Comparison of ENCODE assay signal across 9 cellular contexts in genomic region chr3:4978259-4978965, GRCh38. TPM values are rescaled to one million over a fixed set of nuclear protein-coding genes. Genes with fewer than 3 reads are reported as not detected.
A peak's percentile ranks its signal among the peaks of the same experiment; 100 is the strongest.
DNase-seq lines count a peak whose midpoint lies in the region; ATAC-seq, FAIRE-seq and TF ChIP-seq lines count a peak whose summit lies in the region.
"Had no signal": no experiment of that assay in that cellular context is flagged by ENCODE, and none has a peak within 500 bp of the region (broad histone marks: within the 10 kb centered on the region; RNA-seq: fewer than 3 reads in every experiment).

No MANE protein-coding gene starts in this region.

- POLR2A ChIA-PET in H1 (lab: Charles Lee; ENCODE audit: partially characterized antibody) = interaction anchor here (0.6 to 2.0 kb wide), 7 partner anchors 9 to 1001 kb away, joined by 3 to 5 read pairs (median 3); no protein-coding TSS in a partner anchor

- H3K27me3 Mint-ChIP-seq in activated CD8-positive, alpha-beta memory T cell treated with anti-CD3 and anti-CD28 coated beads, Interleukin-2, amount 10 ng/mL, durations not matched to agents 7 days and 5 days = no peaks in the 10 kb centered on the region

- peaks cover 47% of the 10 kb centered on the region for H3K36me3 Mint-ChIP-seq in activated CD8-positive, alpha-beta memory T cell treated with anti-CD3 and anti-CD28 coated beads, Interleukin-2, amount 10 ng/mL, durations not matched to agents 7 days and 5 days

- H4K20me1 ChIP-seq in H1 (replicated peaks in 1 of 2; ENCODE audit: control insufficient read depth in 1 of 2, insufficient read depth in 2 of 2, low read length in 2 of 2) = no peaks in the 10 kb centered on the region

- no peak overlapping the region for H2BK15ac ChIP-seq in H1 (ENCODE audit: low read length)

- H2AK5ac ChIP-seq in H1 (ENCODE audit: low read depth, low read length) = no peak overlapping the region

- TF ChIP-seq CTCF in H1 (IDR thresholded peaks at IDR 0.05; ENCODE audit: control extremely low read depth in 1 of 3, insufficient read depth in 1 of 3, low read depth in 1 of 3, low read length in 3 of 3) = no peak

- H3K9me3 Mint-ChIP-seq in activated CD8-positive, alpha-beta memory T cell treated with anti-CD3 and anti-CD28 coated beads, Interleukin-2, amount 10 ng/mL, durations not matched to agents 7 days and 5 days (ENCODE audit: low read depth) = no peaks in the 10 kb centered on the region

- H2BK5ac ChIP-seq in H1 (ENCODE audit: low read depth, low read length) = peak overlapping the region; percentile 16; the same call in 1 of the 2 replicates

- H2BK120ac ChIP-seq in H1 (replicated peaks; ENCODE audit: low read depth, low read length) = no peak overlapping the region

- H4K5ac ChIP-seq in H1 (ENCODE audit: insufficient read length, low read depth, low read length) = no peak overlapping the region

- peaks cover 4 to 36% (median 22%) of the 10 kb centered on the region in 4 experiments for H3K27me3 ChIP-seq in H1 (replicated peaks in 1 of 4; ENCODE audit: control insufficient read depth in 3 of 4, extremely low read depth in 1 of 4, insufficient read depth in 3 of 4, low read length in 3 of 4)

- no peak overlapping the region for H3K56ac ChIP-seq in H1 (replicated peaks; ENCODE audit: insufficient read length, low read depth, low read length)

- H4K91ac ChIP-seq in H1 (replicated peaks; ENCODE audit: insufficient read length, low read length) = no peak overlapping the region

- no peak overlapping the region; the same call in 1 of the 2 replicates for H2BK20ac ChIP-seq in H1 (ENCODE audit: low read length)

- peaks cover 22% of the 10 kb centered on the region for H3K23me2 ChIP-seq in H1 (ENCODE audit: low read depth, low read length)

- peak overlapping the region; percentile 62 for H4K8ac ChIP-seq in H1 (ENCODE audit: extremely low read depth, insufficient read depth, low read length)

- no peak for FAIRE-seq in H1 (lab: Jason Lieb, UNC)
- FAIRE-seq: colon had no signal

- H3K4me1 ChIP-seq in H1 (replicated peaks in 1 of 4; ENCODE audit: control insufficient read depth in 3 of 4, insufficient read depth in 4 of 4, low read length in 3 of 4) = peaks cover 2 to 8% (median 4%) of the 10 kb centered on the region in 4 experiments; a peak in 5 of 7 replicates

- peak overlapping the region; percentile 99 for H3K27ac Mint-ChIP-seq in activated CD8-positive, alpha-beta memory T cell treated with anti-CD3 and anti-CD28 coated beads, Interleukin-2, amount 10 ng/mL, durations not matched to agents 7 days and 5 days

- H3K36me3 ChIP-seq in H1 (ENCODE audit: control insufficient read depth in 2 of 4, insufficient read depth in 4 of 4, low read length in 3 of 4) = no peaks in the 10 kb centered on the region

- H3K4me1 Mint-ChIP-seq in activated CD8-positive, alpha-beta memory T cell treated with anti-CD3 and anti-CD28 coated beads, Interleukin-2, amount 10 ng/mL, durations not matched to agents 7 days and 5 days = peaks cover 40% of the 10 kb centered on the region

- DNase-seq in C1 segment of cervical spinal cord (lab: John Stamatoyannopoulos, UW) (peak in 13 of 14 donors; percentile 67 to 97 (median 91)), NCI-H748 (lab: John Stamatoyannopoulos, UW; ENCODE audit: unreplicated experiment) (peak; percentile 90), H1 (ENCODE audit: low read depth in 1 of 2, low spot score in 2 of 2) (peak; percentile 70 to 85), mesenteric fat pad (ENCODE audit: low spot score) (peak; percentile 98)
- peak; percentile 97 for DNase-seq in activated CD8-positive, alpha-beta memory T cell treated with anti-CD3 and anti-CD28 coated beads, Interleukin-2, amount 10 ng/mL, durations not matched to agents 7 days and 5 days
- DNase-seq in stimulated activated CD8-positive, alpha-beta memory T cell treated with anti-CD3 and anti-CD28 coated beads, Interleukin-15, amount 100 ng/mL, for 1 hour (ENCODE audit: low read depth) = peak; percentile 59

- no peak for TF ChIP-seq POLR2A in H1 (IDR thresholded peaks at IDR 0.05; ENCODE audit: control extremely low read depth in 1 of 2, low read depth in 2 of 2, low read length in 2 of 2)

- peak overlapping the region; percentile 84 to 100 for H3K4me2 ChIP-seq in H1 (ENCODE audit: insufficient read depth in 1 of 2, low read depth in 2 of 2, low read length in 2 of 2)

- 1% methylated on average over 33 of the region's 70 CpGs; no CpG with 5 or more reads in 1 of the 2 experiments for WGBS in H1 (ENCODE audit: extremely low coverage in 1 of 2, insufficient coverage in 1 of 2, insufficient read length in 1 of 2, insufficient replicate concordance in 2 of 2, low coverage in 1 of 2, low lambda C conversion rate in 2 of 2, missing lambda C conversion rate in 1 of 2), 2 experiments

- H3K4me3 ChIP-seq in H1 (ENCODE audit: extremely low read depth in 1 of 4, insufficient read depth in 2 of 4, low read depth in 3 of 4, low read length in 4 of 4) = peak overlapping the region; percentile 51 to 71 (median 58)

- no peak for TF ChIP-seq RAD21 in H1 (IDR thresholded peaks at IDR 0.05 in 1 of 2, conservative IDR thresholded peaks at IDR 0.05 in 1 of 2; ENCODE audit: low read depth in 2 of 2, low read length in 2 of 2)

- no peak overlapping the region for H3K23ac ChIP-seq in H1 (ENCODE audit: insufficient read length)

- H3K14ac ChIP-seq in H1 (ENCODE audit: insufficient read length) = no peak overlapping the region

- H3K18ac ChIP-seq in H1 (ENCODE audit: extremely low read depth, low read length) = peak overlapping the region; percentile 85; the same call in 1 of the 2 replicates

- no peak overlapping the region; the same call in 1 of the 2 replicates for H2BK12ac ChIP-seq in H1 (ENCODE audit: low read depth, low read length)

- ATAC-seq in GM19043 (IDR thresholded peaks at IDR 0.05; ENCODE audit: low read depth, unreplicated experiment) = peak; percentile 33
- ATAC-seq in HG03354 (IDR thresholded peaks at IDR 0.05; ENCODE audit: poor library complexity, severe bottlenecking, unreplicated experiment) = peak; percentile 48
- peak; percentile 59 for ATAC-seq in activated CD8-positive, alpha-beta memory T cell treated with anti-CD3 and anti-CD28 coated beads, Interleukin-2, amount 10 ng/mL, durations not matched to agents 7 days and 5 days

- H3K79me2 ChIP-seq in H1 (ENCODE audit: control insufficient read depth in 1 of 2, insufficient read depth in 2 of 2, low read length in 2 of 2) = no peaks in the 10 kb centered on the region

- H3K9ac ChIP-seq in H1 (replicated peaks in 1 of 4; ENCODE audit: extremely low read depth in 1 of 4, low read depth in 3 of 4, low read length in 3 of 4) = peak overlapping the region in 3 of 4 experiments; percentile 13 to 24 (median 22); a peak in 3 of 7 replicates

- TF ChIP-seq EP300 in H1 (IDR thresholded peaks at IDR 0.05; ENCODE audit: borderline replicate concordance in 1 of 2, low read depth in 2 of 2, low read length in 2 of 2) = no peak

- H3K4me3 Mint-ChIP-seq in activated CD8-positive, alpha-beta memory T cell treated with anti-CD3 and anti-CD28 coated beads, Interleukin-2, amount 10 ng/mL, durations not matched to agents 7 days and 5 days = peak overlapping the region; percentile 93

- no peak overlapping the region for H3K27ac ChIP-seq in H1 (ENCODE audit: low read depth, low read length)

- peak overlapping the region; percentile 41; the same call in 1 of the 2 replicates for H2AFZ ChIP-seq in H1 (ENCODE audit: low read length)

- no peak overlapping the region for H3K4ac ChIP-seq in H1 (replicated peaks; ENCODE audit: insufficient read length, low read depth, low read length)

- H3K9me3 ChIP-seq in H1 (ENCODE audit: insufficient read depth in 2 of 2, low read depth in 1 of 2, low read length in 1 of 2) = no peaks in the 10 kb centered on the region

- CTCF ChIA-PET in activated CD8-positive, alpha-beta memory T cell treated with anti-CD3 and anti-CD28 coated beads, Interleukin-2, amount 10 ng/mL, durations not matched to agents 7 days and 5 days (lab: Charles Lee) = interaction anchor here (0.9 to 13.2 kb wide), 15 partner anchors 33 to 266 kb away, joined by 3 to 212 read pairs (median 16); no protein-coding TSS in a partner anchor
- CTCF ChIA-PET in H1 (lab: Charles Lee; ENCODE audit: partially characterized antibody) = interaction anchor here (0.6 to 6.4 kb wide), 10 partner anchors 9 to 322 kb away, joined by 3 to 59 read pairs (median 6); no protein-coding TSS in a partner anchor

- no peaks in the 10 kb centered on the region for H3K79me1 ChIP-seq in H1 (ENCODE audit: low read depth, low read length)

TF ChIP-seq in H1, 55 proteins besides CTCF, POLR2A, EP300 and RAD21 (continues in another document):
- no peak for TF ChIP-seq NANOG (IDR thresholded peaks at IDR 0.05; ENCODE audit: insufficient read depth, low read depth, low read length, poor library complexity, severe bottlenecking)
- no peak for TF ChIP-seq ZNF274 (IDR thresholded peaks at IDR 0.05; ENCODE audit: borderline replicate concordance, extremely low read depth, low read length)
- TF ChIP-seq SUZ12 (IDR thresholded peaks at IDR 0.05; ENCODE audit: low read length) = 0 out of 2 replicates have a peak, but pooled peaks have one; percentile 37
- no peak for TF ChIP-seq ATF3 (IDR thresholded peaks at IDR 0.05; ENCODE audit: insufficient read depth, low read depth, low read length)
- no peak for TF ChIP-seq KDM1A (IDR thresholded peaks at IDR 0.05; ENCODE audit: borderline replicate concordance, low read length)
- no peak for TF ChIP-seq TEAD4 (IDR thresholded peaks at IDR 0.05; ENCODE audit: low read depth, low read length)
- no peak for TF ChIP-seq TCF12 (IDR thresholded peaks at IDR 0.05; ENCODE audit: low read depth, low read length)
- no peak for TF ChIP-seq KDM5A (IDR thresholded peaks at IDR 0.05; ENCODE audit: low read length)
- TF ChIP-seq CBX8 (IDR thresholded peaks at IDR 0.05; ENCODE audit: borderline replicate concordance, low read depth, low read length) = no peak
- peak; percentile 68 for TF ChIP-seq CEBPB (IDR thresholded peaks at IDR 0.05; ENCODE audit: low read depth, low read length)

RNA-seq across cellular contexts. Expression of gene BHLHE40, which starts 0.8 kb away (rescaled TPM):
- total RNA-seq in activated CD8-positive, alpha-beta memory T cell treated with anti-CD3 and anti-CD28 coated beads, Interleukin-2, amount 10 ng/mL, durations not matched to agents 7 days and 5 days = 100 to 1,000 TPM; 281 to 491 TPM
- 2.0 and 2.2 TPM in 2 replicates for total RNA-seq in H1 (2021; fragmentation: NEBNext Ultra II Directional; extraction: Animal tissue kit (Norgen Biotek cat#: 25700))
- 1.1 and 1.5 TPM in 2 replicates for polyA plus RNA-seq in H1 (2011; rRNA removed)
- 0.54 TPM for polyA plus RNA-seq in H1 (2011; cell fraction: cytosol; rRNA removed)
- polyA plus RNA-seq in H1 (2011; cell fraction: nucleus; rRNA removed) = 1.9 TPM
- polyA plus RNA-seq in H1 (2012, experiment 1 of 2) = 2.7 to 3.3 TPM (median 3.0 TPM) in 4 replicates
- 1.0 TPM for polyA plus RNA-seq in H1 (2012, experiment 2 of 2)
- 2.5 TPM for polyA plus RNA-seq in H1 (2013, experiment 1 of 2)
- polyA plus RNA-seq in H1 (2013, experiment 2 of 2) = 2.5 TPM
- 0.98 and 1.2 TPM in 2 replicates for polyA minus RNA-seq in H1 (2011; rRNA and poly(A)+ RNA removed)
- 1.0 TPM for polyA minus RNA-seq in H1 (2011; cell fraction: cytosol; rRNA and poly(A)+ RNA removed)
- 2.6 TPM for polyA minus RNA-seq in H1 (2011; cell fraction: nucleus; rRNA and poly(A)+ RNA removed)
- 133 TPM for total RNA-seq in mesenteric fat pad

Comparison
In these comparisons a context has a peak if more than half of its experiments do, and no peak if none do; other contexts are left out.
1. RNA of gene BHLHE40, which starts 0.8 kb away (total RNA-seq): 281 to 491 TPM in activated CD8-positive, alpha-beta memory T cell treated with anti-CD3 and anti-CD28 coated beads, Interleukin-2, amount 10 ng/mL, durations not matched to agents 7 days and 5 days and 133 TPM in mesenteric fat pad (single experiment); 2.0 to 2.2 TPM in H1; every median in the first group is over 10 times any median in the second.
2. Peak in every context shown above with its lines, with median percentiles within 50 percentile points of each other: DNase-seq and ATAC-seq.